Comparison of ENCODE assay signal across 8 cellular contexts in the genomic region with DNA sequence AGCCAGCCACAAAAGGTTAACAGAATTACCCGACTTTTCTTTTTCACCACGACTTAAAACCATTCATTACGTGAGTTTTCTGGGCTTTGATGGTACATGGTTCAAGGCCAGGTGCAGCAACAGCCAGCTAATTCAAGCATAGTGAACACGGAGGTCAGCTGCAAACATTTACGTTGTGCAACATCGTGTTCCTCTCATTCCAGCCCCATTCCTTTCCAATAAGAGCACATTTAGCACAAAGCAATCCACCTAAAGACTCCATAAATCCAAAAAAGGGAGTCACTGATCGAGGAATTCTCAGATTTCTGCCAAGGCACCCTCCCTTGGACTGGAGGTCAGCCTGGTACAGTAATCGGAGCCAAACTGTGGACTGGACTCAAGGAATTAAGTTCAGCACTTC. TPM values are rescaled to one million over a fixed set of nuclear protein-coding genes. Genes with fewer than 3 reads are reported as not detected.
DNase-seq lines count a peak whose midpoint lies in the region; ATAC-seq and TF ChIP-seq lines count a peak whose summit lies in the region.

No MANE protein-coding gene starts in this region.

- H3K27me3 ChIP-seq in esophagus muscularis mucosa, result no peaks in the 10 kb centered on the region
- no peaks in the 10 kb centered on the region for H3K27me3 ChIP-seq in ovary

- H3K4me3 ChIP-seq in esophagus muscularis mucosa (peak overlapping the region; percentile 19 to 44 (median 29)), ovary (peak overlapping the region; percentile 13)

- H3K9me3 ChIP-seq in esophagus muscularis mucosa (no peaks in the 10 kb centered on the region), ovary (no peaks in the 10 kb centered on the region)

- peak; percentile 4 for TF ChIP-seq EP300 in esophagus muscularis mucosa (IDR thresholded peaks at IDR 0.05)
- TF ChIP-seq EP300 in ovary (IDR thresholded peaks at IDR 0.05), result no peak

- intact Hi-C loops in esophagus muscularis mucosa (cut with DNase I) (no loop called here), ovary (cut with DNase I) (no loop called here)

- H3K4me1 ChIP-seq in esophagus muscularis mucosa, result peaks cover 70 to 91% (median 77%) of the 10 kb centered on the region in 4 donors
- peaks cover 4% of the 10 kb centered on the region for H3K4me1 ChIP-seq in ovary (ENCODE audit: insufficient read depth)

- 32% methylated on average over 8 of the region's 8 CpGs for WGBS in esophagus muscularis mucosa
- WGBS in ovary, 3 donors, result 1 to 4% (median 3%) methylated on average over 8 of the region's 8 CpGs

- peak overlapping the region; percentile 73 to 77 (median 76) for H3K27ac ChIP-seq in esophagus muscularis mucosa (replicated peaks in 1 of 4)
- peak overlapping the region in 1 of 2 donors; percentile 26 for H3K27ac ChIP-seq in ovary

- TF ChIP-seq POLR2A in esophagus muscularis mucosa (IDR thresholded peaks at IDR 0.05; ENCODE audit: low read depth) (no peak), ovary (IDR thresholded peaks at IDR 0.05) (no peak)

- DNase-seq in ELR (ENCODE audit: low read depth) (peak; percentile 51), NCI-H226 (peak; percentile 97), esophagus muscularis mucosa (ENCODE audit: extremely low spot score) (no peak), ovary (peak; percentile 26 to 61 (median 59)), SHP77 treated with DMSO at 0.1 percent for 48 hours (lab: John Stamatoyannopoulos, UW) (no peak), middle frontal gyrus (ENCODE audit: extremely low spot score, low spot score) (no peak)

- no peaks in the 10 kb centered on the region for H3K36me3 ChIP-seq in esophagus muscularis mucosa
- no peaks in the 10 kb centered on the region for H3K36me3 ChIP-seq in ovary

- TF ChIP-seq CTCF in esophagus muscularis mucosa (IDR thresholded peaks at IDR 0.05) (no peak), ovary (IDR thresholded peaks at IDR 0.05) (no peak)

- no peak for ATAC-seq in GM21423 (IDR thresholded peaks at IDR 0.05; ENCODE audit: unreplicated experiment)
- ATAC-seq in HG03196 (IDR thresholded peaks at IDR 0.05; ENCODE audit: unreplicated experiment), result no peak

RNA-seq across cellular contexts. Expression of a gene that starts 14.4 kb away (rescaled TPM):
- 10 to 100 TPM in 2 of 4 donors, 1 to 10 TPM in 2; 6.0 to 19.8 (median 10.5) TPM for total RNA-seq in esophagus muscularis mucosa
- total RNA-seq in ovary, result 10 to 100 TPM; 17.0 to 65.0 (median 30.9) TPM
- polyA plus RNA-seq in ovary, result 100 to 1,000 TPM in 1 of 2 donors, 10 to 100 TPM in 1; 44.6 to 129 TPM

Comparison
In these comparisons a context has a peak if more than half of its experiments do, and no peak if none do; other contexts are left out.
1. DNase-seq: peak in ELR (single experiment), NCI-H226 (single experiment) and ovary (5 of 5); none in esophagus muscularis mucosa (single experiment), SHP77 treated with DMSO at 0.1 percent for 48 hours (single experiment) and middle frontal gyrus (single experiment).